ENCODE assay signal across 8 cellular contexts in genomic region chr10:124671486-124672075, GRCh38.
DNase-seq lines count a peak whose midpoint lies in the region; ATAC-seq and TF ChIP-seq lines count a peak whose summit lies in the region.

No MANE protein-coding gene starts in this region.

- no peaks in the 10 kb centered on the region for H3K9me3 Mint-ChIP-seq in IgD-negative memory B cell

- H3K27ac Mint-ChIP-seq in IgD-negative memory B cell: peak overlapping the region in 2 of 3 donors; percentile 39 to 97

- no peaks in the 10 kb centered on the region for H3K27me3 Mint-ChIP-seq in IgD-negative memory B cell

- TF ChIP-seq CTCF in astrocyte of the cerebellum (IDR thresholded peaks at IDR 0.05; ENCODE audit: low read depth, low read length, missing control alignments): peak; percentile 21

- no peak overlapping the region for H3K4me3 Mint-ChIP-seq in IgD-negative memory B cell

- no peak overlapping the region for H3K4me3 ChIP-seq in astrocyte of the cerebellum (ENCODE audit: low read depth, low read length)

- peaks cover 14 to 40% (median 38%) of the 10 kb centered on the region in 3 donors for H3K4me1 Mint-ChIP-seq in IgD-negative memory B cell

- H3K36me3 Mint-ChIP-seq in IgD-negative memory B cell: peaks cover 3% of the 10 kb centered on the region

- ATAC-seq in HG03159 (IDR thresholded peaks at IDR 0.05; ENCODE audit: unreplicated experiment) (no peak), HG03378 (IDR thresholded peaks at IDR 0.05; ENCODE audit: unreplicated experiment) (no peak)

- DNase-seq in Ammon's horn (ENCODE audit: low spot score) (peak; percentile 93), astrocyte of the cerebellum (ENCODE audit: low read depth) (no peak), islet precursor cell (peak; percentile 82), superior temporal gyrus (ENCODE audit: extremely low spot score) (peak; percentile 95), SKM-1 treated with dmso at 0.1 percent for 144 hours (lab: John Stamatoyannopoulos, UW; ENCODE audit: unreplicated experiment) (no peak)

- in situ Hi-C loops in astrocyte of the cerebellum (cut with HindIII; ENCODE audit: low sequenced_read_pairs): no loop called here

Comparison
In these comparisons a context has a peak if more than half of its experiments do, and no peak if none do; other contexts are left out.
1. DNase-seq: peak in Ammon's horn (single experiment), islet precursor cell (single experiment) and superior temporal gyrus (single experiment); none in astrocyte of the cerebellum (single experiment) and SKM-1 treated with dmso at 0.1 percent for 144 hours (single experiment).